1 cellular context compared by ENCODE assay signal in genomic region chr9:74322661-74323314, GRCh38.
TF ChIP-seq lines count a peak whose summit lies in the region.

No MANE protein-coding gene starts in this region.

TF ChIP-seq in GM23338, 12 proteins besides CTCF, POLR2A, EP300 and RAD21 (continued from another document):
- TF ChIP-seq EZH2 (IDR thresholded peaks at IDR 0.05; ENCODE audit: low read depth, unreplicated experiment): no peak
- no peak for TF ChIP-seq CREB1 (CRISPR knock-in tag; IDR thresholded peaks at IDR 0.05; ENCODE audit: low read depth)
- no peak for TF ChIP-seq POLR2AphosphoS5 (IDR thresholded peaks at IDR 0.05; ENCODE audit: low read depth)
- no peak for TF ChIP-seq NANOG (IDR thresholded peaks at IDR 0.05; ENCODE audit: borderline replicate concordance)
